ENCODE assay signal across 11 cellular contexts in the genomic region with DNA sequence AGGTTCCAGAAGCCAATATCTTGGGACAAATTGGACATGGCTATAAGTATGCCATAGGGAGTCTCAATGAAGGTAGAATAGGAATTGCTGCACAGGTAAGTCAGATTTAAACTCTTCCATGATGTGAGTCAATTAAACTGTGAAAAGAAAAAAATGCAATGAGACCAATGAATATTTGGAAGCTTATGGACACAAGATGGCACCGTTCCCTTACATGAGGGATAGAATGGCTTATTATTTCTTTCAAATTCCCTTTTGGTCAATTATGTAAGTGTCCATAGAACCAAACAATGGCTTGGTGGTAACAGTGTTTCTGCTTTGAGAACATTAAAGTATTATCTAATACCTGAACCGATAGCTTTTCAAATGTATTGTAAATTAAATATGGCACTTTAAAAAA. TPM values are rescaled to one million over a fixed set of nuclear protein-coding genes. Genes with fewer than 3 reads are reported as not detected.
DNase-seq lines count a peak whose midpoint lies in the region; ATAC-seq and TF ChIP-seq lines count a peak whose summit lies in the region.
"Had no signal": no experiment of that assay in that cellular context is flagged by ENCODE, and none has a peak within 500 bp of the region (broad histone marks: within the 10 kb centered on the region; RNA-seq: fewer than 3 reads in every experiment).

No MANE protein-coding gene starts in this region.

- TF ChIP-seq POLR2A in lower leg skin (IDR thresholded peaks at IDR 0.05), result no peak

- peaks cover 7% of the 10 kb centered on the region for H3K36me3 Mint-ChIP-seq in progenitor cell of endocrine pancreas (ENCODE audit: insufficient read depth)

- intact Hi-C loops in lower leg skin (cut with DNase I; ENCODE audit: low total_unique reads), result loop anchor here (10.0 kb wide), 1 partner anchor 510 kb away; no protein-coding TSS in a partner anchor

- no peak for ATAC-seq in HG03442 (IDR thresholded peaks at IDR 0.05; ENCODE audit: unreplicated experiment)
- ATAC-seq in GM21515 (IDR thresholded peaks at IDR 0.05; ENCODE audit: unreplicated experiment), result no peak

- no peaks in the 10 kb centered on the region for H3K27me3 Mint-ChIP-seq in progenitor cell of endocrine pancreas
- H3K27me3 Mint-ChIP-seq: IgD-negative memory B cell, naive B cell had no signal

- no peak overlapping the region for H3K27ac Mint-ChIP-seq in progenitor cell of endocrine pancreas
- H3K27ac Mint-ChIP-seq: activated naive CD4-positive, alpha-beta T cell treated with anti-CD3 and anti-CD28 coated beads for 36 hours; IgD-negative memory B cell; naive B cell had no signal

- DNase-seq in NCI-H2196 (lab: John Stamatoyannopoulos, UW; ENCODE audit: unreplicated experiment), result peak; percentile 46
- no peak for DNase-seq in NCI-H2196 treated with DMSO at 0.1 percent for 48 hours (lab: John Stamatoyannopoulos, UW; ENCODE audit: unreplicated experiment)
- peak; percentile 73 for DNase-seq in NCI-H146 treated with DMSO at 0.1 percent for 48 hours (lab: John Stamatoyannopoulos, UW; ENCODE audit: unreplicated experiment)
- DNase-seq in cardiac fibroblast (ENCODE audit: low read depth in 2 of 2), result peak; percentile 13 to 25
- no peak for DNase-seq in progenitor cell of endocrine pancreas (ENCODE audit: low spot score, unreplicated experiment)
- no peak for DNase-seq in lower leg skin (ENCODE audit: low spot score in 2 of 2)
- DNase-seq: activated naive CD4-positive, alpha-beta T cell treated with anti-CD3 and anti-CD28 coated beads for 36 hours; naive B cell had no signal

- whole genome bisulfite sequencing in lower leg skin, 2 donors, result 91 to 92% methylated on average over 2 of the region's 2 CpGs

- no peak overlapping the region for H3K4me3 Mint-ChIP-seq in progenitor cell of endocrine pancreas (ENCODE audit: low read depth)
- H3K4me3 Mint-ChIP-seq: activated naive CD4-positive, alpha-beta T cell treated with anti-CD3 and anti-CD28 coated beads for 36 hours; IgD-negative memory B cell; naive B cell had no signal

- H3K9me3 Mint-ChIP-seq in progenitor cell of endocrine pancreas (ENCODE audit: low read depth), result no peaks in the 10 kb centered on the region
- H3K9me3 Mint-ChIP-seq: activated naive CD4-positive, alpha-beta T cell treated with anti-CD3 and anti-CD28 coated beads for 36 hours; IgD-negative memory B cell; naive B cell had no signal

- H3K4me1 Mint-ChIP-seq in progenitor cell of endocrine pancreas (ENCODE audit: low read depth), result no peaks in the 10 kb centered on the region

- H3K4me3 ChIP-seq in cardiac fibroblast (replicated peaks in 1 of 2; ENCODE audit: low read depth in 2 of 2, low read length in 2 of 2) (no peak overlapping the region), lower leg skin (ENCODE audit: low read depth, poor library complexity, severe bottlenecking) (no peak overlapping the region)

- TF ChIP-seq CTCF in cardiac fibroblast (IDR thresholded peaks at IDR 0.05; ENCODE audit: low read depth, low read length) (no peak), progenitor cell of endocrine pancreas (IDR thresholded peaks at IDR 0.05; ENCODE audit: unreplicated experiment) (peak; percentile 29), lower leg skin (IDR thresholded peaks at IDR 0.05) (no peak)

RNA-seq across cellular contexts. Expression of gene ACADSB, which starts 35.6 kb away (rescaled TPM):
- 22.4 and 26.0 TPM in 2 replicates for total RNA-seq in progenitor cell of endocrine pancreas
- total RNA-seq in lower leg skin, result 10 to 100 TPM in 3 of 4 donors, 1 to 10 TPM in 1; 8.8 to 20.5 (median 18.1) TPM

RNA-seq across cellular contexts. Expression of gene IKZF5, which starts 35.8 kb away (rescaled TPM):
- total RNA-seq in progenitor cell of endocrine pancreas (11.6 and 14.6 TPM in 2 replicates), lower leg skin (10 to 100 TPM in 1 of 4 donors, 1 to 10 TPM in 3; 8.7 to 10.5 (median 9.5) TPM)

Comparison
In these comparisons a context has a peak if more than half of its experiments do, and no peak if none do; other contexts are left out.
1. DNase-seq: peak in NCI-H2196 (single experiment), NCI-H146 treated with DMSO at 0.1 percent for 48 hours (single experiment) and cardiac fibroblast (2 of 2); none in NCI-H2196 treated with DMSO at 0.1 percent for 48 hours (single experiment), progenitor cell of endocrine pancreas (single experiment) and lower leg skin (0 of 2).